In genomic region chr10:44293306-44293778, GRCh38 we compare ENCODE assay signal across 11 cellular contexts.
DNase-seq lines count a peak whose midpoint lies in the region; ATAC-seq and TF ChIP-seq lines count a peak whose summit lies in the region.
"Had no signal": no experiment of that assay in that cellular context is flagged by ENCODE, and none has a peak within 500 bp of the region (broad histone marks: within the 10 kb centered on the region; RNA-seq: fewer than 3 reads in every experiment).

No MANE protein-coding gene starts in this region.

- H3K27me3 ChIP-seq in HUES48 (ENCODE audit: control insufficient read depth, insufficient read depth, low read length), result peaks cover 28% of the 10 kb centered on the region
- H3K27me3 ChIP-seq in esophagus (ENCODE audit: control insufficient read depth in 1 of 2, insufficient read depth in 2 of 2, low read length in 2 of 2), result no peaks in the 10 kb centered on the region
- H3K27me3 ChIP-seq in right lobe of liver, result no peaks in the 10 kb centered on the region
- peaks cover 24% of the 10 kb centered on the region for H3K27me3 ChIP-seq in suprapubic skin
- peaks cover 7% of the 10 kb centered on the region for H3K27me3 ChIP-seq in adrenal gland

- H3K9me3 ChIP-seq in HUES48 (ENCODE audit: control insufficient read depth, insufficient read depth, low read length), result no peaks in the 10 kb centered on the region
- peaks cover 0 to 6% of the 10 kb centered on the region in 2 donors for H3K9me3 ChIP-seq in esophagus (ENCODE audit: control insufficient read depth in 2 of 2, insufficient read depth in 1 of 2, low read depth in 1 of 2, low read length in 1 of 2)
- H3K9me3 ChIP-seq in right lobe of liver, result no peaks in the 10 kb centered on the region
- H3K9me3 ChIP-seq in suprapubic skin, result no peaks in the 10 kb centered on the region
- H3K9me3 ChIP-seq in adrenal gland (replicated peaks in 1 of 3), result peaks cover 0 to 7% (median 0%) of the 10 kb centered on the region in 3 donors
- H3K9me3 ChIP-seq: SK-N-SH had no signal

- peaks cover 38% of the 10 kb centered on the region for H3K4me1 ChIP-seq in HUES48 (ENCODE audit: control insufficient read depth, insufficient read depth, low read length)
- H3K4me1 ChIP-seq in esophagus (ENCODE audit: control insufficient read depth in 2 of 2, insufficient read depth in 2 of 2, low read length in 1 of 2), result peaks cover 0 to 9% of the 10 kb centered on the region in 2 donors
- H3K4me1 ChIP-seq in right lobe of liver, result no peaks in the 10 kb centered on the region
- H3K4me1 ChIP-seq in suprapubic skin, result peaks cover 8% of the 10 kb centered on the region
- H3K4me1 ChIP-seq in adrenal gland (replicated peaks in 1 of 2), result no peaks in the 10 kb centered on the region

- no peaks in the 10 kb centered on the region for H3K36me3 ChIP-seq in HUES48 (ENCODE audit: control insufficient read depth, insufficient read depth, low read length)
- H3K36me3 ChIP-seq in esophagus (ENCODE audit: control insufficient read depth in 2 of 2, insufficient read depth in 2 of 2, low read length in 1 of 2), result peaks cover 0 to 2% of the 10 kb centered on the region in 2 donors
- no peaks in the 10 kb centered on the region for H3K36me3 ChIP-seq in right lobe of liver
- H3K36me3 ChIP-seq in suprapubic skin, result no peaks in the 10 kb centered on the region
- no peaks in the 10 kb centered on the region for H3K36me3 ChIP-seq in adrenal gland (replicated peaks in 1 of 2)

- DNase-seq in right lobe of liver, result no peak
- no peak for DNase-seq in suprapubic skin (ENCODE audit: low spot score in 2 of 2)
- DNase-seq in NCI-H82 treated with DMSO at 0.1 percent for 48 hours (lab: John Stamatoyannopoulos, UW; ENCODE audit: unreplicated experiment), result no peak
- DNase-seq in GM03348 (ENCODE audit: low spot score), result no peak
- DNase-seq in adrenal gland, result no peak
- DNase-seq: activated CD4-positive, alpha-beta T cell treated with anti-CD3 and anti-CD28 coated beads, Interleukin-2, amount 50 U/mL, for 4 hours; NCI-H82; SK-N-SH had no signal

- WGBS in esophagus, 2 donors, result 20 to 36% methylated on average over 24 to 26 of the region's 26 CpGs
- 17% methylated on average over 8 of the region's 26 CpGs for WGBS in right lobe of liver (ENCODE audit: insufficient coverage, low coverage, low lambda C conversion rate, missing lambda C conversion rate)
- 28% methylated on average over 26 of the region's 26 CpGs for WGBS in suprapubic skin
- WGBS in adrenal gland, 4 donors, result 33 to 52% (median 40%) methylated on average over 18 to 26 of the region's 26 CpGs

- no peak for TF ChIP-seq EP300 in suprapubic skin (IDR thresholded peaks at IDR 0.05)

- peak; percentile 21 to 44 (median 33) for ATAC-seq in right lobe of liver
- no peak for ATAC-seq in HG03460 (IDR thresholded peaks at IDR 0.05; ENCODE audit: unreplicated experiment)

- TF ChIP-seq POLR2A in right lobe of liver (IDR thresholded peaks at IDR 0.05) (no peak), suprapubic skin (IDR thresholded peaks at IDR 0.05) (no peak), adrenal gland (IDR thresholded peaks at IDR 0.05) (no peak)

- H3K4me3 ChIP-seq in HUES48 (ENCODE audit: low read depth, low read length) (peak overlapping the region; percentile 62), esophagus (ENCODE audit: low read depth in 1 of 2, low read length in 2 of 2) (no peak overlapping the region), right lobe of liver (peak overlapping the region in 1 of 3 donors; percentile 6), suprapubic skin (no peak overlapping the region), adrenal gland (no peak overlapping the region)

- H3K27ac ChIP-seq in HUES48 (ENCODE audit: low read depth, low read length) (no peak overlapping the region), esophagus (ENCODE audit: low read depth in 2 of 2, low read length in 1 of 2) (peak overlapping the region; percentile 58 to 81), right lobe of liver (peak overlapping the region; percentile 38 to 69 (median 61)), suprapubic skin (peak overlapping the region; percentile 60), adrenal gland (peak overlapping the region in 2 of 5 donors; percentile 34 to 56)

- H3K9ac ChIP-seq in HUES48 (ENCODE audit: low read depth, low read length), result no peak overlapping the region
- H3K9ac ChIP-seq: SK-N-SH had no signal

- TF ChIP-seq CTCF in right lobe of liver (IDR thresholded peaks at IDR 0.05) (no peak), suprapubic skin (IDR thresholded peaks at IDR 0.05) (no peak), adrenal gland (IDR thresholded peaks at IDR 0.05) (no peak)

- intact Hi-C loops in right lobe of liver (cut with DNase I) (no loop called here), adrenal gland (cut with DNase I) (no loop called here)
